Comparison of ENCODE assay signal across 1 cellular context in the genomic region with DNA sequence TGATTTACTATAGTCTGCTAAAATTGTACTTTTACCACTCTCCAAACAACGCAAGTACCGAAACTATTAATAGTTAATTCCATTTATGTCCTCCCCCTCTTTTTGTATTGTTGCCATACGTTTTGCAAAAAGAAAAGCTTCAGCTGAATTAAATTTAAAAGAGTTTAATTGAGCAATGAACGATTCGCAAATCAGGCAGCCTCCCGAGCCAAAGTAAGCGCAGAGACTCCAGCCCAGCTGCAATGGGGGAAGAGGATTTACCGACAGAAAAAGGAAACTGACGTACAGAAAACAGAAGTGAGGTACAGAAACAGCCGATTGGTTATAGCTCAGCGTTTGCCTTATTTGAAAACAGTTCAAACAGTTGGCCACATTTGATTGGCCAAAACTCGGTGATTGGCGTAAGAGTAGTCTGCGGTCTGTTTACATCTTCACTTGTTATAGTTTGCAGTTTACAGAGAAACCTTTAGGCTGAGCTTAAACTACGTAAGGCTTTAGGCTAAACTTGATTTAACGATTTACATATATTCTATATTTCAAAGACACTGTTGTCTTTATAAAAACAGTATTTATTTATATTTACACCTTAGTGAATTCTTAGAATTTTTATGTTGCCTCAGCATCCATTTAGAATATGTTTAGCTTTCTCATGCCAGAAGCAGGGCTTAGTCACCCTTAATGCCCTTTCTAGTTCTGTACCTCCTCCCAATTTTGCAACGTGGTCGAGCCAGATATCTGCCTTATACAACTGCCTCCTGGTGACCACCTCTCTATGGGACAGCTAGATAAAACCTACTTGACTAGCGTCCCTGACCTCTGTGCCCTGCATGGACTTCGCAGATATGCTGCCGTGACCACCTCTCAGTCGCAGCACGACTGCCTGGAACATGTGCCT.
TF ChIP-seq lines count a peak whose summit lies in the region.

No MANE protein-coding gene starts in this region.

TF ChIP-seq in K562, 482 proteins besides CTCF, POLR2A, EP300 and RAD21 (continued from another document and continues in another):
- TF ChIP-seq, protein P1, sequence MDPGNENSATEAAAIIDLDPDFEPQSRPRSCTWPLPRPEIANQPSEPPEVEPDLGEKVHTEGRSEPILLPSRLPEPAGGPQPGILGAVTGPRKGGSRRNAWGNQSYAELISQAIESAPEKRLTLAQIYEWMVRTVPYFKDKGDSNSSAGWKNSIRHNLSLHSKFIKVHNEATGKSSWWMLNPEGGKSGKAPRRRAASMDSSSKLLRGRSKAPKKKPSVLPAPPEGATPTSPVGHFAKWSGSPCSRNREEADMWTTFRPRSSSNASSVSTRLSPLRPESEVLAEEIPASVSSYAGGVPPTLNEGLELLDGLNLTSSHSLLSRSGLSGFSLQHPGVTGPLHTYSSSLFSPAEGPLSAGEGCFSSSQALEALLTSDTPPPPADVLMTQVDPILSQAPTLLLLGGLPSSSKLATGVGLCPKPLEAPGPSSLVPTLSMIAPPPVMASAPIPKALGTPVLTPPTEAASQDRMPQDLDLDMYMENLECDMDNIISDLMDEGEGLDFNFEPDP (CRISPR knock-in tag; IDR thresholded peaks at IDR 0.05): no peak
- TF ChIP-seq U2AF2 (optimal IDR thresholded peaks at IDR 0.05; ENCODE audit: low read depth, low read length): no peak
- peak; percentile 90 for TF ChIP-seq HDAC3 (IDR thresholded peaks at IDR 0.05; ENCODE audit: borderline replicate concordance, partially characterized antibody)
- peak; percentile 85; the same call in 1 of the 2 replicates for TF ChIP-seq ZEB2 (IDR thresholded peaks at IDR 0.05)
- TF ChIP-seq, protein P2, sequence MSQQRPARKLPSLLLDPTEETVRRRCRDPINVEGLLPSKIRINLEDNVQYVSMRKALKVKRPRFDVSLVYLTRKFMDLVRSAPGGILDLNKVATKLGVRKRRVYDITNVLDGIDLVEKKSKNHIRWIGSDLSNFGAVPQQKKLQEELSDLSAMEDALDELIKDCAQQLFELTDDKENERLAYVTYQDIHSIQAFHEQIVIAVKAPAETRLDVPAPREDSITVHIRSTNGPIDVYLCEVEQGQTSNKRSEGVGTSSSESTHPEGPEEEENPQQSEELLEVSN (IDR thresholded peaks at IDR 0.05; ENCODE audit: borderline replicate concordance in 1 of 2, extremely low read depth in 1 of 2, insufficient read depth in 1 of 2, insufficient read length in 1 of 2, low read depth in 1 of 2, low read length in 1 of 2, poor library complexity in 1 of 2, severe bottlenecking in 1 of 2): peak; percentile 82 to 94
- no peak for TF ChIP-seq HMG20B (CRISPR knock-in tag; IDR thresholded peaks at IDR 0.05)
- peak; percentile 62; the same call in 1 of the 2 replicates for TF ChIP-seq MTA1 (IDR thresholded peaks at IDR 0.05; ENCODE audit: borderline replicate concordance)
- TF ChIP-seq, protein P3, sequence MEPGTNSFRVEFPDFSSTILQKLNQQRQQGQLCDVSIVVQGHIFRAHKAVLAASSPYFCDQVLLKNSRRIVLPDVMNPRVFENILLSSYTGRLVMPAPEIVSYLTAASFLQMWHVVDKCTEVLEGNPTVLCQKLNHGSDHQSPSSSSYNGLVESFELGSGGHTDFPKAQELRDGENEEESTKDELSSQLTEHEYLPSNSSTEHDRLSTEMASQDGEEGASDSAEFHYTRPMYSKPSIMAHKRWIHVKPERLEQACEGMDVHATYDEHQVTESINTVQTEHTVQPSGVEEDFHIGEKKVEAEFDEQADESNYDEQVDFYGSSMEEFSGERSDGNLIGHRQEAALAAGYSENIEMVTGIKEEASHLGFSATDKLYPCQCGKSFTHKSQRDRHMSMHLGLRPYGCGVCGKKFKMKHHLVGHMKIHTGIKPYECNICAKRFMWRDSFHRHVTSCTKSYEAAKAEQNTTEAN (CRISPR knock-in tag; IDR thresholded peaks at IDR 0.05): no peak
- TF ChIP-seq, protein P4, sequence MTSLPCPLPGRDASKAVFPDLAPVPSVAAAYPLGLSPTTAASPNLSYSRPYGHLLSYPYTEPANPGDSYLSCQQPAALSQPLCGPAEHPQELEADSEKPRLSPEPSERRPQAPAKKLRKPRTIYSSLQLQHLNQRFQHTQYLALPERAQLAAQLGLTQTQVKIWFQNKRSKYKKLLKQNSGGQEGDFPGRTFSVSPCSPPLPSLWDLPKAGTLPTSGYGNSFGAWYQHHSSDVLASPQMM (CRISPR knock-in tag; IDR thresholded peaks at IDR 0.05): no peak
- no peak for TF ChIP-seq BRF1 (IDR thresholded peaks at IDR 0.05; ENCODE audit: borderline replicate concordance, extremely low read depth, insufficient read length)
- TF ChIP-seq, protein P5, sequence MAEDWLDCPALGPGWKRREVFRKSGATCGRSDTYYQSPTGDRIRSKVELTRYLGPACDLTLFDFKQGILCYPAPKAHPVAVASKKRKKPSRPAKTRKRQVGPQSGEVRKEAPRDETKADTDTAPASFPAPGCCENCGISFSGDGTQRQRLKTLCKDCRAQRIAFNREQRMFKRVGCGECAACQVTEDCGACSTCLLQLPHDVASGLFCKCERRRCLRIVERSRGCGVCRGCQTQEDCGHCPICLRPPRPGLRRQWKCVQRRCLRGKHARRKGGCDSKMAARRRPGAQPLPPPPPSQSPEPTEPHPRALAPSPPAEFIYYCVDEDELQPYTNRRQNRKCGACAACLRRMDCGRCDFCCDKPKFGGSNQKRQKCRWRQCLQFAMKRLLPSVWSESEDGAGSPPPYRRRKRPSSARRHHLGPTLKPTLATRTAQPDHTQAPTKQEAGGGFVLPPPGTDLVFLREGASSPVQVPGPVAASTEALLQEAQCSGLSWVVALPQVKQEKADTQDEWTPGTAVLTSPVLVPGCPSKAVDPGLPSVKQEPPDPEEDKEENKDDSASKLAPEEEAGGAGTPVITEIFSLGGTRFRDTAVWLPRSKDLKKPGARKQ (CRISPR knock-in tag; IDR thresholded peaks at IDR 0.05): no peak
- TF ChIP-seq, protein P6, sequence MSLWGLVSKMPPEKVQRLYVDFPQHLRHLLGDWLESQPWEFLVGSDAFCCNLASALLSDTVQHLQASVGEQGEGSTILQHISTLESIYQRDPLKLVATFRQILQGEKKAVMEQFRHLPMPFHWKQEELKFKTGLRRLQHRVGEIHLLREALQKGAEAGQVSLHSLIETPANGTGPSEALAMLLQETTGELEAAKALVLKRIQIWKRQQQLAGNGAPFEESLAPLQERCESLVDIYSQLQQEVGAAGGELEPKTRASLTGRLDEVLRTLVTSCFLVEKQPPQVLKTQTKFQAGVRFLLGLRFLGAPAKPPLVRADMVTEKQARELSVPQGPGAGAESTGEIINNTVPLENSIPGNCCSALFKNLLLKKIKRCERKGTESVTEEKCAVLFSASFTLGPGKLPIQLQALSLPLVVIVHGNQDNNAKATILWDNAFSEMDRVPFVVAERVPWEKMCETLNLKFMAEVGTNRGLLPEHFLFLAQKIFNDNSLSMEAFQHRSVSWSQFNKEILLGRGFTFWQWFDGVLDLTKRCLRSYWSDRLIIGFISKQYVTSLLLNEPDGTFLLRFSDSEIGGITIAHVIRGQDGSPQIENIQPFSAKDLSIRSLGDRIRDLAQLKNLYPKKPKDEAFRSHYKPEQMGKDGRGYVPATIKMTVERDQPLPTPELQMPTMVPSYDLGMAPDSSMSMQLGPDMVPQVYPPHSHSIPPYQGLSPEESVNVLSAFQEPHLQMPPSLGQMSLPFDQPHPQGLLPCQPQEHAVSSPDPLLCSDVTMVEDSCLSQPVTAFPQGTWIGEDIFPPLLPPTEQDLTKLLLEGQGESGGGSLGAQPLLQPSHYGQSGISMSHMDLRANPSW (CRISPR knock-in tag; IDR thresholded peaks at IDR 0.05): no peak
- TF ChIP-seq ZNF696 (CRISPR knock-in tag; conservative IDR thresholded peaks at IDR 0.05): no peak
- TF ChIP-seq, protein P7, sequence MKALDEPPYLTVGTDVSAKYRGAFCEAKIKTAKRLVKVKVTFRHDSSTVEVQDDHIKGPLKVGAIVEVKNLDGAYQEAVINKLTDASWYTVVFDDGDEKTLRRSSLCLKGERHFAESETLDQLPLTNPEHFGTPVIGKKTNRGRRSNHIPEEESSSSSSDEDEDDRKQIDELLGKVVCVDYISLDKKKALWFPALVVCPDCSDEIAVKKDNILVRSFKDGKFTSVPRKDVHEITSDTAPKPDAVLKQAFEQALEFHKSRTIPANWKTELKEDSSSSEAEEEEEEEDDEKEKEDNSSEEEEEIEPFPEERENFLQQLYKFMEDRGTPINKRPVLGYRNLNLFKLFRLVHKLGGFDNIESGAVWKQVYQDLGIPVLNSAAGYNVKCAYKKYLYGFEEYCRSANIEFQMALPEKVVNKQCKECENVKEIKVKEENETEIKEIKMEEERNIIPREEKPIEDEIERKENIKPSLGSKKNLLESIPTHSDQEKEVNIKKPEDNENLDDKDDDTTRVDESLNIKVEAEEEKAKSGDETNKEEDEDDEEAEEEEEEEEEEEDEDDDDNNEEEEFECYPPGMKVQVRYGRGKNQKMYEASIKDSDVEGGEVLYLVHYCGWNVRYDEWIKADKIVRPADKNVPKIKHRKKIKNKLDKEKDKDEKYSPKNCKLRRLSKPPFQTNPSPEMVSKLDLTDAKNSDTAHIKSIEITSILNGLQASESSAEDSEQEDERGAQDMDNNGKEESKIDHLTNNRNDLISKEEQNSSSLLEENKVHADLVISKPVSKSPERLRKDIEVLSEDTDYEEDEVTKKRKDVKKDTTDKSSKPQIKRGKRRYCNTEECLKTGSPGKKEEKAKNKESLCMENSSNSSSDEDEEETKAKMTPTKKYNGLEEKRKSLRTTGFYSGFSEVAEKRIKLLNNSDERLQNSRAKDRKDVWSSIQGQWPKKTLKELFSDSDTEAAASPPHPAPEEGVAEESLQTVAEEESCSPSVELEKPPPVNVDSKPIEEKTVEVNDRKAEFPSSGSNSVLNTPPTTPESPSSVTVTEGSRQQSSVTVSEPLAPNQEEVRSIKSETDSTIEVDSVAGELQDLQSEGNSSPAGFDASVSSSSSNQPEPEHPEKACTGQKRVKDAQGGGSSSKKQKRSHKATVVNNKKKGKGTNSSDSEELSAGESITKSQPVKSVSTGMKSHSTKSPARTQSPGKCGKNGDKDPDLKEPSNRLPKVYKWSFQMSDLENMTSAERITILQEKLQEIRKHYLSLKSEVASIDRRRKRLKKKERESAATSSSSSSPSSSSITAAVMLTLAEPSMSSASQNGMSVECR (CRISPR knock-in tag; IDR thresholded peaks at IDR 0.05): no peak
- peak; percentile 96 for TF ChIP-seq NFIC (IDR thresholded peaks at IDR 0.05)
- peak in 1 of 2 experiments; percentile 90; a peak in 2 of 4 replicates for TF ChIP-seq SRF (CRISPR knock-in tag; IDR thresholded peaks at IDR 0.05)
- peak; percentile 68; the same call in 1 of the 2 replicates for TF ChIP-seq MEF2D (tag; conservative IDR thresholded peaks at IDR 0.05; ENCODE audit: low read depth)
- TF ChIP-seq, protein P8, sequence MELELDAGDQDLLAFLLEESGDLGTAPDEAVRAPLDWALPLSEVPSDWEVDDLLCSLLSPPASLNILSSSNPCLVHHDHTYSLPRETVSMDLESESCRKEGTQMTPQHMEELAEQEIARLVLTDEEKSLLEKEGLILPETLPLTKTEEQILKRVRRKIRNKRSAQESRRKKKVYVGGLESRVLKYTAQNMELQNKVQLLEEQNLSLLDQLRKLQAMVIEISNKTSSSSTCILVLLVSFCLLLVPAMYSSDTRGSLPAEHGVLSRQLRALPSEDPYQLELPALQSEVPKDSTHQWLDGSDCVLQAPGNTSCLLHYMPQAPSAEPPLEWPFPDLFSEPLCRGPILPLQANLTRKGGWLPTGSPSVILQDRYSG (tag; conservative IDR thresholded peaks at IDR 0.05; ENCODE audit: low read depth): no peak
- TF ChIP-seq ZNF41 (CRISPR knock-in tag; conservative IDR thresholded peaks at IDR 0.05): no peak
- TF ChIP-seq ZNF165 (CRISPR knock-in tag; IDR thresholded peaks at IDR 0.05; ENCODE audit: borderline replicate concordance): no peak
- TF ChIP-seq, protein P9, sequence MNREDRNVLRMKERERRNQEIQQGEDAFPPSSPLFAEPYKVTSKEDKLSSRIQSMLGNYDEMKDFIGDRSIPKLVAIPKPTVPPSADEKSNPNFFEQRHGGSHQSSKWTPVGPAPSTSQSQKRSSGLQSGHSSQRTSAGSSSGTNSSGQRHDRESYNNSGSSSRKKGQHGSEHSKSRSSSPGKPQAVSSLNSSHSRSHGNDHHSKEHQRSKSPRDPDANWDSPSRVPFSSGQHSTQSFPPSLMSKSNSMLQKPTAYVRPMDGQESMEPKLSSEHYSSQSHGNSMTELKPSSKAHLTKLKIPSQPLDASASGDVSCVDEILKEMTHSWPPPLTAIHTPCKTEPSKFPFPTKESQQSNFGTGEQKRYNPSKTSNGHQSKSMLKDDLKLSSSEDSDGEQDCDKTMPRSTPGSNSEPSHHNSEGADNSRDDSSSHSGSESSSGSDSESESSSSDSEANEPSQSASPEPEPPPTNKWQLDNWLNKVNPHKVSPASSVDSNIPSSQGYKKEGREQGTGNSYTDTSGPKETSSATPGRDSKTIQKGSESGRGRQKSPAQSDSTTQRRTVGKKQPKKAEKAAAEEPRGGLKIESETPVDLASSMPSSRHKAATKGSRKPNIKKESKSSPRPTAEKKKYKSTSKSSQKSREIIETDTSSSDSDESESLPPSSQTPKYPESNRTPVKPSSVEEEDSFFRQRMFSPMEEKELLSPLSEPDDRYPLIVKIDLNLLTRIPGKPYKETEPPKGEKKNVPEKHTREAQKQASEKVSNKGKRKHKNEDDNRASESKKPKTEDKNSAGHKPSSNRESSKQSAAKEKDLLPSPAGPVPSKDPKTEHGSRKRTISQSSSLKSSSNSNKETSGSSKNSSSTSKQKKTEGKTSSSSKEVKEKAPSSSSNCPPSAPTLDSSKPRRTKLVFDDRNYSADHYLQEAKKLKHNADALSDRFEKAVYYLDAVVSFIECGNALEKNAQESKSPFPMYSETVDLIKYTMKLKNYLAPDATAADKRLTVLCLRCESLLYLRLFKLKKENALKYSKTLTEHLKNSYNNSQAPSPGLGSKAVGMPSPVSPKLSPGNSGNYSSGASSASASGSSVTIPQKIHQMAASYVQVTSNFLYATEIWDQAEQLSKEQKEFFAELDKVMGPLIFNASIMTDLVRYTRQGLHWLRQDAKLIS (CRISPR knock-in tag; IDR thresholded peaks at IDR 0.05): no peak
- TF ChIP-seq ADNP (tag; IDR thresholded peaks at IDR 0.05): peak; percentile 19; the same call in 1 of the 2 replicates
- TF ChIP-seq SIRT6 (IDR thresholded peaks at IDR 0.05; ENCODE audit: low read depth, low read length): no peak
- no peak for TF ChIP-seq CSDE1 (IDR thresholded peaks at IDR 0.05)
- peak; percentile 61 to 92; a peak in 2 of 4 replicates for TF ChIP-seq TBL1XR1 (IDR thresholded peaks at IDR 0.05; ENCODE audit: low read length in 2 of 2)
- TF ChIP-seq, protein P10, sequence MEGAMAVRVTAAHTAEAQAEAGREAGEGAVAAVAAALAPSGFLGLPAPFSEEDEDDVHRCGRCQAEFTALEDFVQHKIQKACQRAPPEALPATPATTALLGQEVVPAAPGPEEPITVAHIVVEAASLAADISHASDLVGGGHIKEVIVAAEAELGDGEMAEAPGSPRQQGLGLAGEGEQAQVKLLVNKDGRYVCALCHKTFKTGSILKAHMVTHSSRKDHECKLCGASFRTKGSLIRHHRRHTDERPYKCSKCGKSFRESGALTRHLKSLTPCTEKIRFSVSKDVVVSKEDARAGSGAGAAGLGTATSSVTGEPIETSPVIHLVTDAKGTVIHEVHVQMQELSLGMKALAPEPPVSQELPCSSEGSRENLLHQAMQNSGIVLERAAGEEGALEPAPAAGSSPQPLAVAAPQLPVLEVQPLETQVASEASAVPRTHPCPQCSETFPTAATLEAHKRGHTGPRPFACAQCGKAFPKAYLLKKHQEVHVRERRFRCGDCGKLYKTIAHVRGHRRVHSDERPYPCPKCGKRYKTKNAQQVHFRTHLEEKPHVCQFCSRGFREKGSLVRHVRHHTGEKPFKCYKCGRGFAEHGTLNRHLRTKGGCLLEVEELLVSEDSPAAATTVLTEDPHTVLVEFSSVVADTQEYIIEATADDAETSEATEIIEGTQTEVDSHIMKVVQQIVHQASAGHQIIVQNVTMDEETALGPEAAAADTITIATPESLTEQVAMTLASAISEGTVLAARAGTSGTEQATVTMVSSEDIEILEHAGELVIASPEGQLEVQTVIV (CRISPR knock-in tag; IDR thresholded peaks at IDR 0.05; ENCODE audit: borderline replicate concordance): no peak
- no peak for TF ChIP-seq KLF13 (tag; IDR thresholded peaks at IDR 0.05; ENCODE audit: borderline replicate concordance, low read depth)
- no peak for TF ChIP-seq TEAD2 (tag; IDR thresholded peaks at IDR 0.05)
